ENCODE assay signal across 8 cellular contexts in the genomic region with DNA sequence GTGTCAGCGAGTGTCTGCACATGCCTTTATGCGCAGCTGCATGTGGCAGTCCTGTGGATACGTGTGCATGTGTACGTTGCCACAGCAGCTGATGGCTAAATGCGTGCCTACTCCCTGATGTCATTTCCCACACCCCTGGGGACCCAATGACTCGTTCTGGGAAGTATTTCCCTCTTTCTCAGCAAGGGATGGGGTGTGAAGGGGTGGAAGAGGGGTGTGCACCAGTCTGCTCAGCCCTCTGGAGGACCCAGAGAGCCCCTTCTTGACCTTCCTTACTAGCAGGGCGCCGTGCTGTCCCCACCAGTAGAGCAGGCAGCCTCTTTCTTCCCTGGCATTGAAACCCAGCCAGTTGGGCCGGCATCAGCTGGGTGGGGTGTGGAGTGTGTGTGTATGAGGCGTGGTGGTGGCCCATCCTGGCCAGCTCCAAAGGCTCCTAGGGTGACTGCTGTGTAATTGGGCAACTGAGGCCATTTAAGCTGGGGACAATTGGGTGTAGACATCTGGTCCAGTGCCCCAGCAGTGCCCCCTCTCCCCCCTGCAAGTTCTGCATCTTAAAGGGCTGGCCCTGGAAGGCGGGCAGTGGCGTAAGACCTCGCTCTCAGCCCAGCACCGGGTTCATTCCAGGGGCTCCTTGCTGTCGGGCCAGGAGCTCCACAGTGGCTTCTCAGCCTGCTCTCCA. TPM values are rescaled to one million over a fixed set of nuclear protein-coding genes. Genes with fewer than 3 reads are reported as not detected.
DNase-seq lines count a peak whose midpoint lies in the region; ATAC-seq and TF ChIP-seq lines count a peak whose summit lies in the region.

No MANE protein-coding gene starts in this region.

- no peaks in the 10 kb centered on the region for H3K36me3 ChIP-seq in breast epithelium
- no peaks in the 10 kb centered on the region for H3K36me3 ChIP-seq in left lung

- H3K27me3 ChIP-seq in breast epithelium (no peaks in the 10 kb centered on the region), left lung (no peaks in the 10 kb centered on the region)

- peaks cover 0 to 9% of the 10 kb centered on the region in 2 donors for H3K4me1 ChIP-seq in breast epithelium
- H3K4me1 ChIP-seq in left lung, result peaks cover 13 to 24% of the 10 kb centered on the region in 2 donors

- TF ChIP-seq CTCF in breast epithelium (IDR thresholded peaks at IDR 0.05), result no peak
- no peak for TF ChIP-seq CTCF in left lung (IDR thresholded peaks at IDR 0.05)

- intact Hi-C loops in breast epithelium (cut with DNase I; ENCODE audit: low total_unique reads) (no loop called here), left lung (cut with DNase I) (no loop called here)

- peak overlapping the region; percentile 73 to 83 for H3K27ac ChIP-seq in breast epithelium
- peak overlapping the region; percentile 88 for H3K27ac ChIP-seq in left lung

- peak; percentile 26 for DNase-seq in NCI-H2107 (lab: John Stamatoyannopoulos, UW)
- DNase-seq in NCI-H2107 treated with DMSO at 0.1 percent for 48 hours (lab: John Stamatoyannopoulos, UW; ENCODE audit: unreplicated experiment), result no peak
- DNase-seq in breast epithelium (ENCODE audit: low spot score in 2 of 2), result peak in 1 of 2 donors; percentile 60
- DNase-seq in left lung, result peak; percentile 80 to 82
- DNase-seq in ureter (ENCODE audit: low spot score), result peak; percentile 75
- no peak for DNase-seq in midbrain (lab: John Stamatoyannopoulos, UW)
- no peak for DNase-seq in activated CD8-positive, alpha-beta memory T cell treated with anti-CD3 and anti-CD28 coated beads, Interleukin-2, amount 50 U/mL, for 4 hours
- DNase-seq in NCI-H1930 (lab: John Stamatoyannopoulos, UW), result no peak

- no peak for TF ChIP-seq POLR2A in breast epithelium (IDR thresholded peaks at IDR 0.05)

- no peak overlapping the region for H3K4me3 ChIP-seq in breast epithelium
- no peak overlapping the region for H3K4me3 ChIP-seq in left lung

- H3K9me3 ChIP-seq in breast epithelium (no peaks in the 10 kb centered on the region), left lung (no peaks in the 10 kb centered on the region)

- peak; percentile 77 for ATAC-seq in left lung

RNA-seq across cellular contexts. Expression of a gene that starts 19.2 kb away (rescaled TPM):
- total RNA-seq in breast epithelium, result 10 to 100 TPM; 32.8 to 42.7 (median 36.3) TPM
- total RNA-seq in left lung, result 10 to 100 TPM; 21.4 to 34.7 TPM
- total RNA-seq in ureter, result 34.2 TPM

RNA-seq across cellular contexts. Expression of a gene that starts 26.9 kb away (rescaled TPM):
- total RNA-seq in breast epithelium (100 to 1,000 TPM; 144 to 194 (median 175) TPM), left lung (10 to 100 TPM; 52.8 to 69.9 TPM), ureter (63.9 TPM)

RNA-seq across cellular contexts. Expression of a gene that starts 41.4 kb away (rescaled TPM):
- total RNA-seq in breast epithelium (10 to 100 TPM; 19.8 to 24.9 (median 23.6) TPM), left lung (10 to 100 TPM; 23.6 to 23.8 TPM), ureter (20.8 TPM)

RNA-seq across cellular contexts. Expression of a gene that starts 45.7 kb away (rescaled TPM):
- total RNA-seq in breast epithelium, result 10 to 100 TPM in 2 of 3 donors, 1 to 10 TPM in 1; 6.3 to 42.9 (median 17.0) TPM
- total RNA-seq in left lung, result 10 to 100 TPM; 22.5 to 24.7 TPM
- total RNA-seq in ureter, result 31.0 TPM

Comparison
In these comparisons a context has a peak if more than half of its experiments do, and no peak if none do; other contexts are left out.
1. DNase-seq: peak in NCI-H2107 (single experiment), left lung (2 of 2) and ureter (single experiment); none in NCI-H2107 treated with DMSO at 0.1 percent for 48 hours (single experiment), midbrain (single experiment), activated CD8-positive, alpha-beta memory T cell treated with anti-CD3 and anti-CD28 coated beads, Interleukin-2, amount 50 U/mL, for 4 hours (single experiment) and NCI-H1930 (0 of 2).